In genomic region chr14:74614508-74615495, GRCh38 we compare ENCODE assay signal across 1 cellular context.
TF ChIP-seq lines count a peak whose summit lies in the region.

No MANE protein-coding gene starts in this region.

TF ChIP-seq in IMR-90, 13 proteins besides CTCF, POLR2A, EP300 and RAD21 (continued from another document):
- TF ChIP-seq, protein P1, sequence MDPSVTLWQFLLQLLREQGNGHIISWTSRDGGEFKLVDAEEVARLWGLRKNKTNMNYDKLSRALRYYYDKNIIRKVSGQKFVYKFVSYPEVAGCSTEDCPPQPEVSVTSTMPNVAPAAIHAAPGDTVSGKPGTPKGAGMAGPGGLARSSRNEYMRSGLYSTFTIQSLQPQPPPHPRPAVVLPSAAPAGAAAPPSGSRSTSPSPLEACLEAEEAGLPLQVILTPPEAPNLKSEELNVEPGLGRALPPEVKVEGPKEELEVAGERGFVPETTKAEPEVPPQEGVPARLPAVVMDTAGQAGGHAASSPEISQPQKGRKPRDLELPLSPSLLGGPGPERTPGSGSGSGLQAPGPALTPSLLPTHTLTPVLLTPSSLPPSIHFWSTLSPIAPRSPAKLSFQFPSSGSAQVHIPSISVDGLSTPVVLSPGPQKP (IDR thresholded peaks at IDR 0.05; ENCODE audit: borderline replicate concordance, low read depth, low read length): no peak
- TF ChIP-seq CEBPB (IDR thresholded peaks at IDR 0.05; ENCODE audit: low read depth, low read length): no peak
- no peak for TF ChIP-seq CHD1 (IDR thresholded peaks at IDR 0.05; ENCODE audit: low read depth, low read length)
- no peak for TF ChIP-seq MAZ (IDR thresholded peaks at IDR 0.05; ENCODE audit: borderline replicate concordance, low read depth, low read length)
